Comparison of ENCODE assay signal across 1 cellular context in genomic region chr17:42027961-42028790, GRCh38.
TF ChIP-seq lines count a peak whose summit lies in the region.

No MANE protein-coding gene starts in this region.

TF ChIP-seq in H1, 55 proteins besides CTCF, POLR2A, EP300 and RAD21:
- TF ChIP-seq POLR2AphosphoS5 (IDR thresholded peaks at IDR 0.05; ENCODE audit: low read depth, low read length) (no peak), MAX (IDR thresholded peaks at IDR 0.05) (peak; percentile 60), YY1 (IDR thresholded peaks at IDR 0.05; ENCODE audit: low read depth, low read length) (peak; percentile 41; the same call in 1 of the 2 replicates), EGR1 (IDR thresholded peaks at IDR 0.05; ENCODE audit: borderline replicate concordance, low read depth, low read length) (no peak), BCL11A (IDR thresholded peaks at IDR 0.05; ENCODE audit: low read depth in 2 of 2, low read length in 2 of 2) (no peak)
